In genomic region chr10:128046934-128047251, GRCh38 we compare ENCODE assay signal across 11 cellular contexts.
A peak's percentile ranks its signal among the peaks of the same experiment; 100 is the strongest.
DNase-seq lines count a peak whose midpoint lies in the region; ATAC-seq and TF ChIP-seq lines count a peak whose summit lies in the region.
"Had no signal": no experiment of that assay in that cellular context is flagged by ENCODE, and none has a peak within 500 bp of the region (broad histone marks: within the 10 kb centered on the region; RNA-seq: fewer than 3 reads in every experiment).

No MANE protein-coding gene starts in this region.

- H3K9me3 Mint-ChIP-seq in CD8-positive, alpha-beta memory T cell, result no peaks in the 10 kb centered on the region
- no peaks in the 10 kb centered on the region for H3K9me3 Mint-ChIP-seq in activated CD4-positive, alpha-beta memory T cell treated with anti-CD3 and anti-CD28 coated beads, Interleukin-2, amount 10 ng/mL, durations not matched to agents 7 days and 5 days
- H3K9me3 Mint-ChIP-seq in naive B cell, result no peaks in the 10 kb centered on the region
- H3K9me3 Mint-ChIP-seq in osteocyte (ENCODE audit: unreplicated experiment), result no peaks in the 10 kb centered on the region

- POLR2A ChIA-PET in CD8-positive, alpha-beta memory T cell (lab: Charles Lee), result interaction anchor here (0.7 to 3.1 kb wide), 4 partner anchors 12 to 141 kb away, joined by 3 to 51 read pairs (median 10); no protein-coding TSS in a partner anchor
- POLR2A ChIA-PET in activated CD4-positive, alpha-beta memory T cell treated with anti-CD3 and anti-CD28 coated beads, Interleukin-2, amount 10 ng/mL, durations not matched to agents 7 days and 5 days (lab: Charles Lee), result interaction anchor here (0.7 to 4.1 kb wide), 11 partner anchors 11 to 173 kb away, joined by 3 to 167 read pairs (median 11); partner anchors contain the start of gene MKI67

- H3K4me1 ChIP-seq in CD8-positive, alpha-beta memory T cell (ENCODE audit: insufficient read depth, low read length), result peaks cover 54% of the 10 kb centered on the region

- H3K27me3 Mint-ChIP-seq in CD8-positive, alpha-beta memory T cell, result no peaks in the 10 kb centered on the region
- H3K27me3 Mint-ChIP-seq in activated CD4-positive, alpha-beta memory T cell treated with anti-CD3 and anti-CD28 coated beads, Interleukin-2, amount 10 ng/mL, durations not matched to agents 7 days and 5 days, result no peaks in the 10 kb centered on the region
- H3K27me3 Mint-ChIP-seq in naive B cell (no peaks in the 10 kb centered on the region), osteocyte (ENCODE audit: unreplicated experiment) (no peaks in the 10 kb centered on the region)

- H3K4me3 ChIP-seq in CD8-positive, alpha-beta memory T cell (ENCODE audit: low read length), result peak overlapping the region; percentile 94
- H3K4me3 ChIP-seq in MG63, result no peak overlapping the region
- H3K4me3 ChIP-seq: SJSA1 had no signal

- ATAC-seq in GM21447 (IDR thresholded peaks at IDR 0.05; ENCODE audit: unreplicated experiment) (peak; percentile 3), naive B cell (ENCODE audit: low read depth in 2 of 2) (no peak), SK-N-SH treated with all-trans-retinoic acid at 6 μM for 48 hours (no peak), HG02763 (IDR thresholded peaks at IDR 0.05; ENCODE audit: unreplicated experiment) (no peak)

- H3K9me3 ChIP-seq in CD8-positive, alpha-beta memory T cell (ENCODE audit: low read length), result no peaks in the 10 kb centered on the region
- no peaks in the 10 kb centered on the region for H3K9me3 ChIP-seq in MG63
- H3K9me3 ChIP-seq: heart left ventricle, SJSA1 had no signal

- TF ChIP-seq CTCF in osteocyte (IDR thresholded peaks at IDR 0.05), result no peak

- peak overlapping the region; percentile 95 for H3K27ac ChIP-seq in CD8-positive, alpha-beta memory T cell (ENCODE audit: low read depth, low read length)
- H3K27ac ChIP-seq: SJSA1 had no signal

- H3K27me3 ChIP-seq in CD8-positive, alpha-beta memory T cell (ENCODE audit: insufficient read depth, low read length, poor library complexity, severe bottlenecking), result no peaks in the 10 kb centered on the region
- H3K27me3 ChIP-seq in MG63, result no peaks in the 10 kb centered on the region
- H3K27me3 ChIP-seq: heart left ventricle, SJSA1 had no signal

- H3K36me3 ChIP-seq in CD8-positive, alpha-beta memory T cell (ENCODE audit: insufficient read depth, low read length), result peaks cover 12% of the 10 kb centered on the region
- H3K36me3 ChIP-seq in MG63, result no peaks in the 10 kb centered on the region
- H3K36me3 ChIP-seq: SJSA1 had no signal

- CTCF ChIA-PET in CD8-positive, alpha-beta memory T cell (lab: Charles Lee), result interaction anchor here (1.1 to 4.5 kb wide), 6 partner anchors 12 to 140 kb away, joined by 3 to 53 read pairs (median 24); partner anchors contain the start of gene PTPRE
- CTCF ChIA-PET in activated CD4-positive, alpha-beta memory T cell treated with anti-CD3 and anti-CD28 coated beads, Interleukin-2, amount 10 ng/mL, durations not matched to agents 7 days and 5 days (lab: Charles Lee), result interaction anchor here (1.0 to 3.3 kb wide), 9 partner anchors 10 to 36 kb away, joined by 3 to 54 read pairs (median 8); no protein-coding TSS in a partner anchor

- H3K36me3 Mint-ChIP-seq in CD8-positive, alpha-beta memory T cell, result peaks cover 0 to 41% (median 7%) of the 10 kb centered on the region in 3 donors
- H3K36me3 Mint-ChIP-seq in activated CD4-positive, alpha-beta memory T cell treated with anti-CD3 and anti-CD28 coated beads, Interleukin-2, amount 10 ng/mL, durations not matched to agents 7 days and 5 days (ENCODE audit: low read depth), result peaks cover 34% of the 10 kb centered on the region
- H3K36me3 Mint-ChIP-seq in naive B cell (peaks cover 0 to 7% of the 10 kb centered on the region in 2 donors), osteocyte (ENCODE audit: unreplicated experiment) (no peaks in the 10 kb centered on the region)

- H3K4me3 Mint-ChIP-seq in CD8-positive, alpha-beta memory T cell, result peak overlapping the region; percentile 85 to 97 (median 88)
- peak overlapping the region; percentile 93 for H3K4me3 Mint-ChIP-seq in activated CD4-positive, alpha-beta memory T cell treated with anti-CD3 and anti-CD28 coated beads, Interleukin-2, amount 10 ng/mL, durations not matched to agents 7 days and 5 days
- peak overlapping the region in 7 of 8 donors; percentile 88 to 98 (median 91) for H3K4me3 Mint-ChIP-seq in naive B cell
- H3K4me3 Mint-ChIP-seq in osteocyte (ENCODE audit: unreplicated experiment), result no peak overlapping the region

- peaks cover 56 to 72% (median 64%) of the 10 kb centered on the region in 3 donors for H3K4me1 Mint-ChIP-seq in CD8-positive, alpha-beta memory T cell
- peaks cover 61% of the 10 kb centered on the region for H3K4me1 Mint-ChIP-seq in activated CD4-positive, alpha-beta memory T cell treated with anti-CD3 and anti-CD28 coated beads, Interleukin-2, amount 10 ng/mL, durations not matched to agents 7 days and 5 days
- H3K4me1 Mint-ChIP-seq in naive B cell, result peaks cover 44 to 64% (median 60%) of the 10 kb centered on the region in 3 donors
- H3K4me1 Mint-ChIP-seq in osteocyte (ENCODE audit: unreplicated experiment), result no peaks in the 10 kb centered on the region

- peak overlapping the region; percentile 94 to 100 (median 97) for H3K27ac Mint-ChIP-seq in CD8-positive, alpha-beta memory T cell
- peak overlapping the region; percentile 100 for H3K27ac Mint-ChIP-seq in activated CD4-positive, alpha-beta memory T cell treated with anti-CD3 and anti-CD28 coated beads, Interleukin-2, amount 10 ng/mL, durations not matched to agents 7 days and 5 days
- H3K27ac Mint-ChIP-seq in naive B cell (peak overlapping the region in 3 of 6 donors; percentile 90 to 97 (median 97)), osteocyte (ENCODE audit: unreplicated experiment) (no peak overlapping the region)

- DNase-seq in CD8-positive, alpha-beta memory T cell, result no peak
- DNase-seq in activated CD4-positive, alpha-beta memory T cell treated with anti-CD3 and anti-CD28 coated beads, Interleukin-2, amount 10 ng/mL, durations not matched to agents 7 days and 5 days, result no peak
- DNase-seq in naive B cell (no peak), MG63 (no peak), osteocyte (ENCODE audit: extremely low spot score, unreplicated experiment) (no peak)
- DNase-seq: NCI-H1092 had no signal

TF ChIP-seq in SK-N-SH treated with all-trans-retinoic acid at 6 μM for 48 hours, 23 proteins besides CTCF, POLR2A, EP300 and RAD21 (continues in another document):
- TF ChIP-seq POU6F1 (CRISPR knock-in tag; IDR thresholded peaks at IDR 0.05; ENCODE audit: borderline replicate concordance, low read depth) (no peak), PPARA (CRISPR knock-in tag; IDR thresholded peaks at IDR 0.05; ENCODE audit: borderline replicate concordance) (no peak), ZFP3 (CRISPR knock-in tag; IDR thresholded peaks at IDR 0.05) (no peak), OSR1 (CRISPR knock-in tag; IDR thresholded peaks at IDR 0.05) (no peak), TCF4 (CRISPR knock-in tag; IDR thresholded peaks at IDR 0.05; ENCODE audit: borderline replicate concordance) (no peak), GLIS3 (CRISPR knock-in tag; IDR thresholded peaks at IDR 0.05) (no peak), TSHZ2 (CRISPR knock-in tag; IDR thresholded peaks at IDR 0.05) (no peak), ZNF565 (CRISPR knock-in tag; conservative IDR thresholded peaks at IDR 0.05; ENCODE audit: low read depth) (no peak), CSDC2 (CRISPR knock-in tag; IDR thresholded peaks at IDR 0.05) (no peak), ZNF8 (CRISPR knock-in tag; IDR thresholded peaks at IDR 0.05) (no peak), ZNF70 (CRISPR knock-in tag; IDR thresholded peaks at IDR 0.05) (no peak), ISL1 (CRISPR knock-in tag; IDR thresholded peaks at IDR 0.05) (no peak), TOX (CRISPR knock-in tag; IDR thresholded peaks at IDR 0.05; ENCODE audit: borderline replicate concordance) (no peak)
